Comparison of ENCODE assay signal across 10 cellular contexts in genomic region chr17:28712705-28713415, GRCh38. TPM values are rescaled to one million over a fixed set of nuclear protein-coding genes. Genes with fewer than 3 reads are reported as not detected.
A peak's percentile ranks its signal among the peaks of the same experiment; 100 is the strongest.
DNase-seq lines count a peak whose midpoint lies in the region; ATAC-seq and TF ChIP-seq lines count a peak whose summit lies in the region.
"Had no signal": no experiment of that assay in that cellular context is flagged by ENCODE, and none has a peak within 500 bp of the region (broad histone marks: within the 10 kb centered on the region; RNA-seq: fewer than 3 reads in every experiment).

No MANE protein-coding gene starts in this region.

- H3K4me1 ChIP-seq in CD4-positive, alpha-beta memory T cell (ENCODE audit: insufficient read depth, low read length): peaks cover 20% of the 10 kb centered on the region
- H3K4me1 ChIP-seq in adrenal gland (replicated peaks in 1 of 2): peaks cover 19 to 22% of the 10 kb centered on the region in 2 donors

- peaks cover 10 to 22% (median 16%) of the 10 kb centered on the region in 4 donors for H3K4me1 Mint-ChIP-seq in CD4-positive, alpha-beta memory T cell

- no peak for TF ChIP-seq POLR2A in adrenal gland (IDR thresholded peaks at IDR 0.05)

- peaks cover 3 to 4% of the 10 kb centered on the region in 2 donors for H3K36me3 Mint-ChIP-seq in CD4-positive, alpha-beta memory T cell

- POLR2A ChIA-PET in CD4-positive, alpha-beta memory T cell (lab: Charles Lee; ENCODE audit: partially characterized antibody): interaction anchor here (0.8 to 7.3 kb wide), 10 partner anchors 8 to 239 kb away, joined by 3 to 93 read pairs (median 13); partner anchors contain the start of genes DHRS13, NEK8, PHF12 and PIGS
- POLR2A ChIA-PET in RWPE1 (lab: Yijun Ruan, JAX; ENCODE audit: low non-redundant PET): interaction anchor here (0.5 kb wide), 1 partner anchor 140 kb away, joined by 4 read pairs; no protein-coding TSS in a partner anchor

- TF ChIP-seq CTCF in RWPE1 (conservative IDR thresholded peaks at IDR 0.05; ENCODE audit: low read depth) (no peak), adrenal gland (IDR thresholded peaks at IDR 0.05) (no peak)

- WGBS in adrenal gland, 4 donors: 82 to 91% (median 86%) methylated on average over 7 of the region's 7 CpGs

- H3K9me3 ChIP-seq in CD4-positive, alpha-beta memory T cell (ENCODE audit: control insufficient read depth in 1 of 2, low read length in 2 of 2): no peaks in the 10 kb centered on the region
- H3K9me3 ChIP-seq in adrenal gland (replicated peaks in 1 of 3): no peaks in the 10 kb centered on the region
- H3K9me3 ChIP-seq: HAP-1, left lung had no signal

- CTCF ChIA-PET in CD4-positive, alpha-beta memory T cell (lab: Charles Lee; ENCODE audit: partially characterized antibody): interaction anchor here (1.1 to 3.5 kb wide), 3 partner anchors 7 to 68 kb away, joined by 3 to 22 read pairs (median 9); partner anchors contain the start of genes BLTP2, NEK8, RPL23A and TLCD1
- CTCF ChIA-PET in RWPE1 (lab: Yijun Ruan, JAX): interaction anchor here (0.5 to 1.0 kb wide), 3 partner anchors 9 to 14 kb away, joined by 3 to 5 read pairs (median 4); no protein-coding TSS in a partner anchor

- peak overlapping the region; percentile 87 to 97 (median 96) for H3K27ac Mint-ChIP-seq in CD4-positive, alpha-beta memory T cell

- peaks cover 7 to 14% of the 10 kb centered on the region in 2 donors for H3K27me3 Mint-ChIP-seq in CD4-positive, alpha-beta memory T cell

- no peaks in the 10 kb centered on the region for H3K36me3 ChIP-seq in CD4-positive, alpha-beta memory T cell (ENCODE audit: insufficient read depth, low read length)
- peaks cover 0 to 20% of the 10 kb centered on the region in 2 donors for H3K36me3 ChIP-seq in adrenal gland (replicated peaks in 1 of 2)
- H3K36me3 ChIP-seq: HAP-1 had no signal

- ATAC-seq in HG02623 (IDR thresholded peaks at IDR 0.05; ENCODE audit: unreplicated experiment): no peak

- H3K27me3 ChIP-seq in CD4-positive, alpha-beta memory T cell (ENCODE audit: insufficient read depth, low read length): peaks cover 11% of the 10 kb centered on the region
- no peaks in the 10 kb centered on the region for H3K27me3 ChIP-seq in adrenal gland

- H3K4me3 ChIP-seq in CD4-positive, alpha-beta memory T cell (ENCODE audit: low read length in 2 of 2): no peak overlapping the region
- no peak overlapping the region for H3K4me3 ChIP-seq in adrenal gland

- H3K27ac ChIP-seq in CD4-positive, alpha-beta memory T cell (ENCODE audit: low read depth, low read length): peak overlapping the region; percentile 85
- H3K27ac ChIP-seq in RWPE1: peak overlapping the region; percentile 96
- H3K27ac ChIP-seq in adrenal gland: no peak overlapping the region
- H3K27ac ChIP-seq: epithelial cell of prostate had no signal

- peak overlapping the region; percentile 91 to 95 (median 94) for H3K4me3 Mint-ChIP-seq in CD4-positive, alpha-beta memory T cell

- intact Hi-C loops in CD4-positive, alpha-beta memory T cell (cut with micrococcal nuclease): no loop called here
- intact Hi-C loops in adrenal gland (cut with DNase I): no loop called here

- peaks cover 0 to 2% (median 0%) of the 10 kb centered on the region in 8 donors for H3K9me3 Mint-ChIP-seq in CD4-positive, alpha-beta memory T cell

- no peak for DNase-seq in CD4-positive, alpha-beta memory T cell
- DNase-seq in RWPE1 (ENCODE audit: low spot score): no peak
- peak; percentile 60 for DNase-seq in islet precursor cell
- DNase-seq in NCI-H226: no peak
- no peak for DNase-seq in adrenal gland
- DNase-seq: Calu3 had no signal

RNA-seq across cellular contexts. Expression of gene PROCA1, which starts 1.2 kb away (rescaled TPM):
- 10 to 100 TPM; 14.3 to 17.4 TPM for total RNA-seq in CD4-positive, alpha-beta memory T cell
- 1 to 10 TPM in 1 of 2 donors, under 1 TPM in 1; 0.12 to 1.4 TPM for polyA plus RNA-seq in CD4-positive, alpha-beta memory T cell
- total RNA-seq in adrenal gland: 1 to 10 TPM in 3 of 8 donors, under 1 TPM in 4, not detected in 1; 0.61 to 3.2 (median 0.96) TPM
- 1 to 10 TPM in 2 of 3 donors, under 1 TPM in 1; 0.75 to 8.8 (median 3.8) TPM for polyA plus RNA-seq in adrenal gland

RNA-seq across cellular contexts. Expression of gene RAB34, which starts 4.8 kb away (rescaled TPM):
- 1 to 10 TPM; 4.0 to 6.3 TPM for total RNA-seq in CD4-positive, alpha-beta memory T cell
- 1 to 10 TPM; 3.0 to 8.7 TPM for polyA plus RNA-seq in CD4-positive, alpha-beta memory T cell
- total RNA-seq in adrenal gland: 100 to 1,000 TPM; 121 to 332 (median 151) TPM
- 100 to 1,000 TPM; 114 to 195 (median 139) TPM for polyA plus RNA-seq in adrenal gland

RNA-seq across cellular contexts. Expression of gene RPL23A, which starts 6.9 kb away (rescaled TPM):
- total RNA-seq in CD4-positive, alpha-beta memory T cell: 1,000 to 10,000 TPM; 3,285 to 3,424 TPM
- 1,000 to 10,000 TPM; 5,402 to 5,583 TPM for polyA plus RNA-seq in CD4-positive, alpha-beta memory T cell
- 1,000 to 10,000 TPM in 4 of 8 donors, 100 to 1,000 TPM in 4; 135 to 1,266 (median 856) TPM for total RNA-seq in adrenal gland
- polyA plus RNA-seq in adrenal gland: 100 to 1,000 TPM; 523 to 901 (median 672) TPM

RNA-seq across cellular contexts. Expression of gene TLCD1, which starts 13.2 kb away (rescaled TPM):
- 1 to 10 TPM; 1.0 to 2.2 TPM for total RNA-seq in CD4-positive, alpha-beta memory T cell
- under 1 TPM in 1 of 2 donors, not detected in 1; 0.52 TPM for polyA plus RNA-seq in CD4-positive, alpha-beta memory T cell
- 10 to 100 TPM in 1 of 8 donors, 1 to 10 TPM in 6, under 1 TPM in 1; 0.52 to 12.6 (median 5.2) TPM for total RNA-seq in adrenal gland
- 10 to 100 TPM in 1 of 3 donors, 1 to 10 TPM in 2; 3.9 to 18.8 (median 6.8) TPM for polyA plus RNA-seq in adrenal gland

RNA-seq across cellular contexts. Expression of gene NEK8, which starts 15.7 kb away (rescaled TPM):
- 10 to 100 TPM; 11.4 to 13.8 TPM for total RNA-seq in CD4-positive, alpha-beta memory T cell
- 1 to 10 TPM; 1.9 to 4.5 TPM for polyA plus RNA-seq in CD4-positive, alpha-beta memory T cell
- total RNA-seq in adrenal gland: 10 to 100 TPM in 1 of 8 donors, 1 to 10 TPM in 6, under 1 TPM in 1; 0.54 to 11.9 (median 5.4) TPM
- 10 to 100 TPM in 1 of 3 donors, 1 to 10 TPM in 2; 6.0 to 10.8 (median 6.6) TPM for polyA plus RNA-seq in adrenal gland

Comparison
In these comparisons a context has a peak if more than half of its experiments do, and no peak if none do; other contexts are left out.
1. H3K27ac ChIP-seq: peak in CD4-positive, alpha-beta memory T cell (single experiment) and RWPE1 (single experiment); none in adrenal gland (0 of 5).
2. RNA of gene RAB34, which starts 4.8 kb away (total RNA-seq): 121 to 332 TPM in adrenal gland; 4.0 to 6.3 TPM in CD4-positive, alpha-beta memory T cell; every median in the first group is over 10 times any median in the second.